25 cellular contexts compared by ENCODE assay signal in genomic region chr11:428295-428694, GRCh38. TPM values are rescaled to one million over a fixed set of nuclear protein-coding genes. Genes with fewer than 3 reads are reported as not detected.
"Had no signal": no experiment of that assay in that cellular context is flagged by ENCODE, and none has a peak within 500 bp of the region (broad histone marks: within the 10 kb centered on the region; RNA-seq: fewer than 3 reads in every experiment).

No MANE protein-coding gene starts in this region.

- H3K27me3 ChIP-seq: SJSA1 had no signal

- H3K36me3 ChIP-seq: SJSA1 had no signal

- FAIRE-seq: astrocyte had no signal

- H3K4me3 ChIP-seq: SJSA1 had no signal

- H3K4me1 ChIP-seq: SJSA1 had no signal

- H3K9me3 ChIP-seq: SJSA1 had no signal

- H3K4me2 ChIP-seq: KMS-11 had no signal

- H3K27ac ChIP-seq: KMS-11, SJSA1 had no signal

- H3K9ac ChIP-seq: KMS-11 had no signal

- DNase-seq: activated CD4-positive, alpha-beta T cell treated with anti-CD3 and anti-CD28 coated beads for 1 hour; activated CD4-positive, alpha-beta T cell treated with anti-CD3 and anti-CD28 coated beads, Interleukin-2, amount 10 ng/mL, durations not matched to agents 24 days and 14 days; activated CD4-positive, alpha-beta T cell treated with anti-CD3 and anti-CD28 coated beads, Interleukin-2, amount 50 U/mL, for 48 hours; activated CD8-positive, alpha-beta memory T cell treated with anti-CD3 and anti-CD28 coated beads, Interleukin-2, amount 10 ng/mL, durations not matched to agents 7 days and 5 days; activated effector memory CD4-positive, alpha-beta T cell treated with Interleukin-2 at 50 U/mL for 16 hours; activated naive CD4-positive, alpha-beta T cell treated with Interleukin-2 at 50 U/mL for 16 hours; activated T-cell treated with anti-CD3 and anti-CD28 coated beads, Interleukin-2, amount 50 U/mL, for 24 hours; amygdala; NCI-H1092; NCI-H1417; NCI-H1930; NCI-H2171; NCI-H2227 treated with DMSO at 0.1 percent for 48 hours; NCI-H526; NCI-H82; OCI-M1; RPMI8226; SHP77; SW 1271 had no signal

- ATAC-seq: activated CD8-positive, alpha-beta memory T cell treated with anti-CD3 and anti-CD28 coated beads, Interleukin-2, amount 10 ng/mL, durations not matched to agents 7 days and 5 days; Panc1; SK-N-SH treated with all-trans-retinoic acid at 6 μM for 48 hours had no signal

RNA-seq across cellular contexts. Expression of gene ANO9, which starts 13.5 kb away (rescaled TPM):
- total RNA-seq: SJSA1 had no signal

RNA-seq across cellular contexts. Expression of gene PKP3, which starts 34.3 kb away (rescaled TPM):
- total RNA-seq: activated CD4-positive, alpha-beta T cell treated with anti-CD3 and anti-CD28 coated beads, Interleukin-2, amount 10 ng/mL, durations not matched to agents 24 days and 14 days; activated T-helper 1 cell treated with anti-CD3 and anti-CD28 coated beads, Interleukin-12 subunit alpha, Interleukin-12 subunit beta, Interleukin-2, Interleukin-4 antibody, amounts not matched to agents 30 ng/mL and 10 ng/mL and 1 ng/mL, durations not matched to agents 14 hours and 24 hours and 36 hours had no signal

RNA-seq across cellular contexts. Expression of gene B4GALNT4, which starts 59.0 kb away (rescaled TPM):
- total RNA-seq: SJSA1 had no signal
